In genomic region chr10:7541137-7542087, GRCh38 we compare ENCODE assay signal across 11 cellular contexts.
DNase-seq lines count a peak whose midpoint lies in the region; ATAC-seq, FAIRE-seq and TF ChIP-seq lines count a peak whose summit lies in the region.
"Had no signal": no experiment of that assay in that cellular context is flagged by ENCODE, and none has a peak within 500 bp of the region (broad histone marks: within the 10 kb centered on the region; RNA-seq: fewer than 3 reads in every experiment).

No MANE protein-coding gene starts in this region.

- peak; percentile 87 for ATAC-seq in Right ventricle myocardium inferior
- ATAC-seq in mucosa of descending colon: peak; percentile 73
- peak; percentile 76 to 85 for ATAC-seq in upper lobe of left lung (ENCODE audit: low FRiP score in 2 of 2)
- no peak for ATAC-seq in GM21447 (IDR thresholded peaks at IDR 0.05; ENCODE audit: unreplicated experiment)
- ATAC-seq: activated CD8-positive, alpha-beta T cell treated with anti-CD3 and anti-CD28 coated beads, Interleukin-2, amount 10 ng/mL, durations not matched to agents 7 days and 5 days had no signal

- DNase-seq in RCC 7860 (ENCODE audit: low spot score) (peak; percentile 90), Right ventricle myocardium inferior (ENCODE audit: missing footprints) (peak; percentile 78), mucosa of descending colon (peak in 2 of 3 donors; percentile 31 to 67), upper lobe of left lung (no peak), NCI-H2171 (lab: John Stamatoyannopoulos, UW) (no peak), midbrain (lab: John Stamatoyannopoulos, UW) (no peak), cerebellum (ENCODE audit: low spot score) (no peak)
- DNase-seq: activated CD8-positive, alpha-beta T cell treated with anti-CD3 and anti-CD28 coated beads, Interleukin-2, amount 10 ng/mL, durations not matched to agents 7 days and 5 days; DMS53; HCEC 1CT had no signal

- H3K4me3 ChIP-seq in mucosa of descending colon (no peak overlapping the region), upper lobe of left lung (no peak overlapping the region)

- H3K36me3 ChIP-seq in mucosa of descending colon (ENCODE audit: low read depth) (no peaks in the 10 kb centered on the region), upper lobe of left lung (no peaks in the 10 kb centered on the region)

- TF ChIP-seq CTCF in mucosa of descending colon (IDR thresholded peaks at IDR 0.05) (no peak), upper lobe of left lung (IDR thresholded peaks at IDR 0.05) (no peak)

- TF ChIP-seq EP300 in upper lobe of left lung (IDR thresholded peaks at IDR 0.05): peak in 2 of 4 donors; percentile 27 to 64

- H3K9me3 ChIP-seq in mucosa of descending colon: peaks cover 2% of the 10 kb centered on the region
- peaks cover 0 to 3% (median 0%) of the 10 kb centered on the region in 4 donors for H3K9me3 ChIP-seq in upper lobe of left lung

- no peaks in the 10 kb centered on the region for H3K4me1 ChIP-seq in mucosa of descending colon (ENCODE audit: low read depth)
- peaks cover 0 to 3% (median 0%) of the 10 kb centered on the region in 4 donors for H3K4me1 ChIP-seq in upper lobe of left lung

- 57 to 62% methylated on average over 22 of the region's 22 CpGs for WGBS in upper lobe of left lung, 2 donors

- peak overlapping the region in 2 of 4 donors; percentile 54 to 65 for H3K27ac ChIP-seq in upper lobe of left lung

- intact Hi-C loops in Right ventricle myocardium inferior (cut with DNase I): no loop called here
- intact Hi-C loops in mucosa of descending colon (cut with DNase I, micrococcal nuclease): no loop called here

- TF ChIP-seq POLR2A in upper lobe of left lung (IDR thresholded peaks at IDR 0.05): no peak

- FAIRE-seq in RCC 7860 (lab: Jason Lieb, UNC): peak; percentile 87

- H3K27me3 ChIP-seq in upper lobe of left lung: no peaks in the 10 kb centered on the region

Comparison
In these comparisons a context has a peak if more than half of its experiments do, and no peak if none do; other contexts are left out.
1. DNase-seq: peak in RCC 7860 (single experiment), Right ventricle myocardium inferior (single experiment) and mucosa of descending colon (2 of 3); none in upper lobe of left lung (0 of 2), NCI-H2171 (single experiment), midbrain (single experiment) and cerebellum (single experiment).